In the genomic region with DNA sequence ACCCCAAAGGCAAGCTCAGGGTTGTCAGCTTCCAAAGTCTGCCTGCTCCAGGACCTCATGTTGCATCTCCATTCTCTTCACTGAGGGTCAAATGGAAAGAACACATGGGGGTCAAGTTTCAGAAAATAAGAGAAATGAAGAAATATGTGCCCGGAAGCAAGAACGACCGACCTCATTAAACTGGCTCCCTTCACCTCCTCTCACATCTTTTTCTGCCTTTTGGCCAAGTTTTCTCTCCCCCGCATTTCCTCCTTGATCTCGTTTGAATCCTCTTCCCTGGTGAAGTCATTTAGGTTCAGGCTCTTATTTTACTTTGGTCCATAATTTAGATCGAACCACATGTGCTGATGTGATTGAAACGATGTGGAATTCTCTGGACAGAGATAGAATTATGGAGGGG, we compare ENCODE assay signal across 24 cellular contexts. TPM values are rescaled to one million over a fixed set of nuclear protein-coding genes. Genes with fewer than 3 reads are reported as not detected.
DNase-seq lines count a peak whose midpoint lies in the region; TF ChIP-seq lines count a peak whose summit lies in the region.
"Had no signal": no experiment of that assay in that cellular context is flagged by ENCODE, and none has a peak within 500 bp of the region (broad histone marks: within the 10 kb centered on the region; RNA-seq: fewer than 3 reads in every experiment).

No MANE protein-coding gene starts in this region.

- peaks cover 13% of the 10 kb centered on the region for H3K79me1 ChIP-seq in mesenchymal stem cell (replicated peaks; ENCODE audit: low read length, poor library complexity, severe bottlenecking)

- H3K9me3 ChIP-seq in mesenchymal stem cell (ENCODE audit: control insufficient read depth, low read length) = no peaks in the 10 kb centered on the region
- H3K9me3 ChIP-seq in vagina = no peaks in the 10 kb centered on the region
- H3K9me3 ChIP-seq: testis had no signal

- WGBS in mesenchymal stem cell = 95% methylated on average over 7 of the region's 7 CpGs

- CTCF ChIA-PET in HEK293T (lab: Yijun Ruan, JAX) = no interaction called here
- CTCF ChIA-PET in activated CD4-positive, alpha-beta memory T cell treated with anti-CD3 and anti-CD28 coated beads for 36 hours (lab: Charles Lee) = no interaction called here

- no peak overlapping the region for H4K8ac ChIP-seq in mesenchymal stem cell (ENCODE audit: low read length)

- H3K4ac ChIP-seq in mesenchymal stem cell (ENCODE audit: low read depth in 1 of 2, low read length in 2 of 2) = peak overlapping the region in 1 of 2 experiments; percentile 8

- H3K4me1 Mint-ChIP-seq in HFFc6 (ENCODE audit: low read depth) (peaks cover 95% of the 10 kb centered on the region), brain (peaks cover 83% of the 10 kb centered on the region)
- H3K4me1 Mint-ChIP-seq in activated CD4-positive, alpha-beta memory T cell treated with anti-CD3 and anti-CD28 coated beads for 36 hours (ENCODE audit: low read depth) = no peaks in the 10 kb centered on the region

- H3K4me3 Mint-ChIP-seq in HFFc6 = peak overlapping the region; percentile 70; the same call in 1 of the 2 replicates
- no peak overlapping the region for H3K4me3 Mint-ChIP-seq in brain
- no peak overlapping the region for H3K4me3 Mint-ChIP-seq in activated CD4-positive, alpha-beta memory T cell treated with anti-CD3 and anti-CD28 coated beads for 36 hours
- H3K4me3 Mint-ChIP-seq: activated CD4-positive, alpha-beta T cell treated with anti-CD3 and anti-CD28 coated beads for 36 hours; activated T-cell treated with anti-CD3 and anti-CD28 coated beads, Interleukin-2, amount 50 U/mL, for 4 hours; CD8-positive, alpha-beta T cell; GM23338; memory B cell; stimulated activated naive B cell treated with anti-CD40 and anti-IgM and Interleukin-4, amounts not matched to agents 10 μg/mL and 1 μg/mL and 100 μg/mL, for 72 hours had no signal

- no peak overlapping the region for H3K9ac ChIP-seq in mesenchymal stem cell (ENCODE audit: low read length)

- no peak overlapping the region for H3K4me2 ChIP-seq in mesenchymal stem cell (ENCODE audit: low read length, poor library complexity, severe bottlenecking)
- H3K4me2 ChIP-seq: GM23338 had no signal

- intact Hi-C loops in vagina (cut with DNase I) = no loop called here
- intact Hi-C loops in activated CD4-positive, alpha-beta memory T cell treated with anti-CD3 and anti-CD28 coated beads for 36 hours (cut with micrococcal nuclease) = no loop called here

- H2BK15ac ChIP-seq in mesenchymal stem cell (ENCODE audit: low read depth, poor library complexity, severe bottlenecking) = no peak overlapping the region

- H3K23ac ChIP-seq in mesenchymal stem cell (ENCODE audit: low read length in 2 of 2) = no peak overlapping the region

- no peaks in the 10 kb centered on the region for H3K9me3 Mint-ChIP-seq in HFFc6
- H3K9me3 Mint-ChIP-seq in brain = peaks cover 0 to 5% (median 0%) of the 10 kb centered on the region in 5 experiments
- H3K9me3 Mint-ChIP-seq in activated CD4-positive, alpha-beta memory T cell treated with anti-CD3 and anti-CD28 coated beads for 36 hours = peaks cover 2% of the 10 kb centered on the region
- H3K9me3 Mint-ChIP-seq: activated T-cell treated with anti-CD3 and anti-CD28 coated beads, Interleukin-2, amount 50 U/mL, for 4 hours; GM23338 had no signal

- H3K4me1 ChIP-seq in mesenchymal stem cell (ENCODE audit: control insufficient read depth, insufficient read depth, low read depth, low read length) (peaks cover 21% of the 10 kb centered on the region), vagina (peaks cover 75% of the 10 kb centered on the region)

- H2AFZ ChIP-seq in mesenchymal stem cell (ENCODE audit: low read depth, low read length) = no peak overlapping the region
- H2AFZ ChIP-seq: GM23338 had no signal

- H3K27ac Mint-ChIP-seq in HFFc6 = peak overlapping the region; percentile 98
- H3K27ac Mint-ChIP-seq in brain = peak overlapping the region in 4 of 5 experiments; percentile 7 to 52 (median 42)
- no peak overlapping the region for H3K27ac Mint-ChIP-seq in activated CD4-positive, alpha-beta memory T cell treated with anti-CD3 and anti-CD28 coated beads for 36 hours
- H3K27ac Mint-ChIP-seq: activated CD4-positive, alpha-beta T cell treated with anti-CD3 and anti-CD28 coated beads for 36 hours; CD8-positive, alpha-beta T cell; GM23338; memory B cell; stimulated activated naive B cell treated with anti-CD40 and anti-IgM and Interleukin-4, amounts not matched to agents 10 μg/mL and 1 μg/mL and 100 μg/mL, for 72 hours had no signal

- H4K91ac ChIP-seq in mesenchymal stem cell (ENCODE audit: low read length) = peak overlapping the region; percentile 45

- no peak overlapping the region for H3K4me3 ChIP-seq in mesenchymal stem cell (ENCODE audit: insufficient read depth in 1 of 2, low read depth in 1 of 2, low read length in 2 of 2)
- H3K4me3 ChIP-seq in vagina = no peak overlapping the region
- H3K4me3 ChIP-seq: cardiac muscle cell, GM23338, testis had no signal

- H3K36me3 ChIP-seq in mesenchymal stem cell (ENCODE audit: control insufficient read depth in 1 of 2, insufficient read depth in 2 of 2, low read depth in 1 of 2, low read length in 2 of 2) (peaks cover 0 to 23% of the 10 kb centered on the region in 2 experiments), vagina (peaks cover 0 to 3% of the 10 kb centered on the region in 2 donors)
- H3K36me3 ChIP-seq: cardiac muscle cell had no signal

- H3K27me3 Mint-ChIP-seq in HFFc6 (ENCODE audit: insufficient read depth) (peaks cover 8% of the 10 kb centered on the region), brain (no peaks in the 10 kb centered on the region)
- peaks cover 25% of the 10 kb centered on the region for H3K27me3 Mint-ChIP-seq in activated CD4-positive, alpha-beta memory T cell treated with anti-CD3 and anti-CD28 coated beads for 36 hours

- no peaks in the 10 kb centered on the region for H3K27me3 ChIP-seq in mesenchymal stem cell (ENCODE audit: control insufficient read depth in 1 of 2, insufficient read depth in 1 of 2, low read length in 2 of 2)
- no peaks in the 10 kb centered on the region for H3K27me3 ChIP-seq in vagina
- H3K27me3 ChIP-seq: cardiac muscle cell, testis had no signal

- H3K18ac ChIP-seq in mesenchymal stem cell (ENCODE audit: low read depth in 1 of 2, low read length in 2 of 2) = peak overlapping the region; percentile 24 to 38

- no peak overlapping the region for H2BK5ac ChIP-seq in mesenchymal stem cell (ENCODE audit: low read depth, low read length, poor library complexity, severe bottlenecking)

- peak overlapping the region; percentile 95 for H2AK5ac ChIP-seq in mesenchymal stem cell (ENCODE audit: low read length, severe bottlenecking)

- peak overlapping the region; percentile 21 for H2BK120ac ChIP-seq in mesenchymal stem cell (ENCODE audit: low read depth, low read length)

- TF ChIP-seq POLR2A in vagina (IDR thresholded peaks at IDR 0.05) = no peak

- no peak overlapping the region for H3K14ac ChIP-seq in mesenchymal stem cell (ENCODE audit: low read length in 2 of 2)

- peak overlapping the region; percentile 70 for H3K27ac ChIP-seq in mesenchymal stem cell (ENCODE audit: low read length, poor library complexity, severe bottlenecking)
- H3K27ac ChIP-seq in vagina = peak overlapping the region; percentile 25
- H3K27ac ChIP-seq: cardiac muscle cell, testis had no signal

- no peak for DNase-seq in HFFc6
- DNase-seq in mesenchymal stem cell = no peak
- peak in 1 of 2 donors; percentile 2 for DNase-seq in vagina (ENCODE audit: extremely low spot score in 2 of 2)
- DNase-seq in NOMO-1 (lab: John Stamatoyannopoulos, UW; ENCODE audit: unreplicated experiment in 2 of 2) = no peak
- no peak for DNase-seq in HEK293T (ENCODE audit: extremely low spot score)
- no peak for DNase-seq in activated CD4-positive, alpha-beta memory T cell treated with anti-CD3 and anti-CD28 coated beads for 36 hours
- DNase-seq: activated CD4-positive, alpha-beta T cell treated with anti-CD3 and anti-CD28 coated beads for 36 hours; activated T-cell treated with anti-CD3 and anti-CD28 coated beads, Interleukin-2, amount 50 U/mL, for 4 hours; amniotic stem cell; CD8-positive, alpha-beta T cell; cortex of kidney; DMS53; GF-D8; MV-4-11; NCI-H524 treated with DMSO at 0.1 percent for 48 hours; stimulated activated CD4-positive, alpha-beta T cell treated with anti-CD3 and anti-CD28 coated beads, Interleukin-12 subunit alpha, Interleukin-12 subunit beta, amount 100 ng/mL, for 4 hours; stimulated activated CD4-positive, alpha-beta T cell treated with anti-CD3 and anti-CD28 coated beads, Interleukin-4, amount 100 ng/mL, for 24 hours; stimulated activated naive B cell treated with anti-CD40 and anti-IgM and Interleukin-4, amounts not matched to agents 10 μg/mL and 1 μg/mL and 100 μg/mL, for 72 hours; testis had no signal

- peaks cover 44% of the 10 kb centered on the region for H3K36me3 Mint-ChIP-seq in HFFc6 (ENCODE audit: low read depth)
- no peaks in the 10 kb centered on the region for H3K36me3 Mint-ChIP-seq in brain
- no peaks in the 10 kb centered on the region for H3K36me3 Mint-ChIP-seq in activated CD4-positive, alpha-beta memory T cell treated with anti-CD3 and anti-CD28 coated beads for 36 hours
- H3K36me3 Mint-ChIP-seq: CD8-positive, alpha-beta T cell; memory B cell; stimulated activated naive B cell treated with anti-CD40 and anti-IgM and Interleukin-4, amounts not matched to agents 10 μg/mL and 1 μg/mL and 100 μg/mL, for 72 hours had no signal

- peak overlapping the region; percentile 11 to 52 for H2BK12ac ChIP-seq in mesenchymal stem cell (ENCODE audit: low read length in 2 of 2)

- POLR2A ChIA-PET in HEK293T (lab: Yijun Ruan, JAX) = no interaction called here
- POLR2A ChIA-PET in activated CD4-positive, alpha-beta memory T cell treated with anti-CD3 and anti-CD28 coated beads for 36 hours (lab: Charles Lee) = no interaction called here

- TF ChIP-seq CTCF in HFFc6 (IDR thresholded peaks at IDR 0.05) (no peak), brain (conservative IDR thresholded peaks at IDR 0.05) (no peak), vagina (IDR thresholded peaks at IDR 0.05) (no peak)

TF ChIP-seq in HEK293T, 16 proteins besides CTCF, POLR2A, EP300 and RAD21:
- TF ChIP-seq BHLHE40 (IDR thresholded peaks at IDR 0.05; ENCODE audit: borderline replicate concordance) (no peak), HDGF (IDR thresholded peaks at IDR 0.05; ENCODE audit: borderline replicate concordance) (no peak), NFRKB (IDR thresholded peaks at IDR 0.05) (no peak), FOXM1 (IDR thresholded peaks at IDR 0.05; ENCODE audit: borderline replicate concordance) (no peak), CTBP1 (IDR thresholded peaks at IDR 0.05; ENCODE audit: borderline replicate concordance) (no peak)

RNA-seq across cellular contexts. Expression of a gene that starts 44.2 kb away (rescaled TPM):
- total RNA-seq in HFFc6 (2021; fragmentation: NEBNext Ultra II Directional; extraction: Animal tissue kit (Norgen Biotek cat#: 25700)) = 10 to 100 TPM; 69.9 to 87.2 (median 77.0) TPM
- 15.0 TPM for polyA plus RNA-seq in brain (ENCODE audit: insufficient read depth, low read depth, low replicate concordance)
- polyA plus RNA-seq in mesenchymal stem cell (2013, experiment 1 of 2) = 15.8 TPM
- polyA plus RNA-seq in mesenchymal stem cell (2013, experiment 2 of 2) = 15.1 TPM
- total RNA-seq in vagina = 130 TPM
- total RNA-seq in activated CD4-positive, alpha-beta memory T cell treated with anti-CD3 and anti-CD28 coated beads for 36 hours = not detected
- total RNA-seq: CD8-positive, alpha-beta T cell; T-helper 2 cell treated with Interferon-gamma antibody and Interleukin-4, amounts not matched to agents 100 ng/mL and 5 ng/mL, for 36 hours had no signal

Comparison
In these comparisons a context has a peak if more than half of its experiments do, and no peak if none do; other contexts are left out.
1. RNA of a gene that starts 44.2 kb away (total RNA-seq): 130 TPM in vagina (single experiment) and 69.9 to 87.2 TPM in HFFc6; not detected in activated CD4-positive, alpha-beta memory T cell treated with anti-CD3 and anti-CD28 coated beads for 36 hours; every median in the first group is over 10 times any median in the second.